Comparison of ENCODE assay signal across 8 cellular contexts in the genomic region with DNA sequence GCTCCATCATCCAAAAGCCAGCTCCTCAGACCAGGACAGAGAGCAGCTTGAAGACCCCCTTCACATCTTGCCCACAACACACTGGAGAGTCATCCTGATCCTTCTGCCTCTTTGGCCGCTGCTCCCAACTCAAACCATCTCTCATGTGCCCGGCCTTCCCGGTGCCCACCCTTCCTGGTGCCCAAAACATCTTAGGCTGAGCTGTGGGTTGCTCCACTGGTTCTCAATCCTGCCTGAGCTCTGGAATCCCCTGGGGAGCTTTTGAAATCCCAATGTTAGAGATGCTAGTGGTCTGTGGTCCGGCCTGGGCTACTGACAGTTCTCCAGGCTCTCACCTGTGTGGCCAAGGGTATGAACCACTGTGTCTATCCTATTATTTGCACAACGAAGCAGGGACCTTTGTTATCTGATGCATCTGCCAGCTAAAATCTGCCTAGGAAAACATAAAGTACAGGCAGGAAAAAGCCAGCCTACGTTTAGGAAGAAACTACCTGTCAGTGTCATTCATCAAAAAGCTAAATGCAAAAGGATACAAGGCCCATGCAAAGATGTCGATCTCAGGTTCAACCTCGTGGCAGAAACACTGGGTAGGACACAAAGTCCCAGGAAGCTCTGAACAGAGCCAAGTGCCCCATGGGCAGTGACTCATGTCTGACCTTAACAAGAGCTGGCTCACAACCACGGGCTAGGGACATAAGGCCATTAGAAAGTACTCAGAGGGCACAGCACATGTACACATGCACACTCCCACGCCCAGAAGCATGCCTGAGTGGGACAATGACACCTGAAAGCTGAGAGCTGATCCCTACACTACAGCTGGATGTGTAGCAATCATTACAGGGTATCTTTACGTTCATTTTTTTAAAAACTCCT. TPM values are rescaled to one million over a fixed set of nuclear protein-coding genes. Genes with fewer than 3 reads are reported as not detected.
DNase-seq lines count a peak whose midpoint lies in the region; ATAC-seq and TF ChIP-seq lines count a peak whose summit lies in the region.

No MANE protein-coding gene starts in this region.

- H3K36me3 ChIP-seq in PC-3 (ENCODE audit: low read depth, low read length), result peaks cover 10% of the 10 kb centered on the region
- H3K36me3 ChIP-seq in trophoblast cell (ENCODE audit: control insufficient read depth in 1 of 2, insufficient read depth in 2 of 2, low read length in 2 of 2), result no peaks in the 10 kb centered on the region

- DNase-seq in DMS53 (lab: John Stamatoyannopoulos, UW), result peak; percentile 98
- peak; percentile 95 for DNase-seq in PC-3
- DNase-seq in fibroblast of gingiva (ENCODE audit: low read depth), result peak; percentile 92
- DNase-seq in trophoblast cell, result peak; percentile 64 to 66
- no peak for DNase-seq in stimulated activated CD4-positive, alpha-beta T cell treated with anti-CD3 and anti-CD28 coated beads, Interleukin-4, amount 100 ng/mL, for 1 hour

- no peak overlapping the region for H4K12ac ChIP-seq in trophoblast cell (ENCODE audit: low read depth, low read length)

- H3K4me3 ChIP-seq in PC-3 (ENCODE audit: low read length), result no peak overlapping the region
- no peak overlapping the region for H3K4me3 ChIP-seq in trophoblast cell (ENCODE audit: low read depth, low read length)

- peak overlapping the region; percentile 21 for H3K18ac ChIP-seq in trophoblast cell (ENCODE audit: low read length)

- intact Hi-C loops in PC-3 (cut with micrococcal nuclease), result no loop called here

- peaks cover 56% of the 10 kb centered on the region for H3K4me1 ChIP-seq in PC-3 (ENCODE audit: insufficient read depth, low read length)
- peaks cover 5 to 17% of the 10 kb centered on the region in 2 experiments for H3K4me1 ChIP-seq in trophoblast cell (ENCODE audit: control insufficient read depth in 1 of 2, insufficient read depth in 2 of 2, low read length in 2 of 2)

- H2BK120ac ChIP-seq in trophoblast cell (ENCODE audit: insufficient read depth, low read length, poor library complexity), result no peak overlapping the region

- CTCF ChIA-PET in PC-3 (lab: Charles Lee), result no interaction called here

- H3K9me2 ChIP-seq in PC-3 (replicated peaks; ENCODE audit: low read length), result no peaks in the 10 kb centered on the region

- no peaks in the 10 kb centered on the region for H3K79me1 ChIP-seq in trophoblast cell (ENCODE audit: low read length)

- POLR2A ChIA-PET in PC-3 (lab: Charles Lee; ENCODE audit: unreplicated experiment), result interaction anchor here (0.5 to 0.6 kb wide), 2 partner anchors 84 to 114 kb away, joined by 4 to 19 read pairs; no protein-coding TSS in a partner anchor

- no peak overlapping the region for H3K14ac ChIP-seq in trophoblast cell (ENCODE audit: low read length)

- no CpG with 5 or more reads among the region's 11 CpGs for WGBS in trophoblast cell (ENCODE audit: extremely low coverage, insufficient coverage, insufficient read length)

- H2BK5ac ChIP-seq in trophoblast cell (ENCODE audit: low read depth, low read length, poor library complexity), result no peak overlapping the region

- H4K8ac ChIP-seq in trophoblast cell (ENCODE audit: low read depth, low read length), result no peak overlapping the region

- TF ChIP-seq CTCF in PC-3 (conservative IDR thresholded peaks at IDR 0.05; ENCODE audit: low read depth, low read length), result no peak

- H2BK12ac ChIP-seq in trophoblast cell (ENCODE audit: low read length), result no peak overlapping the region

- H4K91ac ChIP-seq in trophoblast cell (ENCODE audit: low read depth, low read length), result peak overlapping the region; percentile 19

- H2AFZ ChIP-seq in PC-3 (ENCODE audit: low read length) (no peak overlapping the region), trophoblast cell (ENCODE audit: insufficient read depth, low read length, poor library complexity) (no peak overlapping the region)

- ATAC-seq in PC-3 (peak; percentile 47), GM21390 (IDR thresholded peaks at IDR 0.05; ENCODE audit: unreplicated experiment) (no peak), GM21515 (IDR thresholded peaks at IDR 0.05; ENCODE audit: unreplicated experiment) (no peak), GM19351 (IDR thresholded peaks at IDR 0.05; ENCODE audit: unreplicated experiment) (no peak)

- H3K9ac ChIP-seq in PC-3 (ENCODE audit: low read length) (peak overlapping the region; percentile 86), trophoblast cell (ENCODE audit: low read length) (no peak overlapping the region)

- no TSS peak for BruUV-seq in PC-3 (replicated peaks; lab: Mats Ljungman, UMichigan)

- no peaks in the 10 kb centered on the region for H3K27me3 ChIP-seq in PC-3 (ENCODE audit: low read length)
- H3K27me3 ChIP-seq in trophoblast cell (ENCODE audit: insufficient read depth, low read length), result no peaks in the 10 kb centered on the region

- H3K4ac ChIP-seq in trophoblast cell (ENCODE audit: low read depth, low read length), result peak overlapping the region; percentile 19

- H2AK5ac ChIP-seq in trophoblast cell (ENCODE audit: low read length), result no peak overlapping the region

- H3K27ac ChIP-seq in PC-3 (ENCODE audit: low read length) (peak overlapping the region; percentile 98), trophoblast cell (ENCODE audit: low read depth, low read length) (no peak overlapping the region)

- H3K9me3 ChIP-seq in PC-3 (ENCODE audit: low read length) (no peaks in the 10 kb centered on the region), trophoblast cell (ENCODE audit: insufficient read depth, low read depth, low read length) (no peaks in the 10 kb centered on the region)

- H3K23ac ChIP-seq in trophoblast cell (ENCODE audit: low read length), result no peak overlapping the region

- peaks cover 9% of the 10 kb centered on the region for H3F3A ChIP-seq in PC-3 (ENCODE audit: low read length, unreplicated experiment)

- H3K79me2 ChIP-seq in PC-3 (ENCODE audit: low read length), result peaks cover 86% of the 10 kb centered on the region
- H3K79me2 ChIP-seq in trophoblast cell (ENCODE audit: control insufficient read depth, insufficient read depth, low read length, poor library complexity), result peaks cover 2% of the 10 kb centered on the region

- peak overlapping the region; percentile 55 for H3K4me2 ChIP-seq in PC-3 (ENCODE audit: low read length)
- no peak overlapping the region for H3K4me2 ChIP-seq in trophoblast cell (ENCODE audit: low read length)

- no peaks in the 10 kb centered on the region for H4K20me1 ChIP-seq in PC-3 (ENCODE audit: low read length)

RNA-seq across cellular contexts. Expression of gene TBC1D8, which starts 30.8 kb away (rescaled TPM):
- 39.7 and 41.7 TPM in 2 replicates for total RNA-seq in PC-3 (2014; rRNA removed)
- 3.6 and 4.0 TPM in 2 replicates for polyA plus RNA-seq in trophoblast cell (2013)
